ENCODE assay signal across 8 cellular contexts in the genomic region with DNA sequence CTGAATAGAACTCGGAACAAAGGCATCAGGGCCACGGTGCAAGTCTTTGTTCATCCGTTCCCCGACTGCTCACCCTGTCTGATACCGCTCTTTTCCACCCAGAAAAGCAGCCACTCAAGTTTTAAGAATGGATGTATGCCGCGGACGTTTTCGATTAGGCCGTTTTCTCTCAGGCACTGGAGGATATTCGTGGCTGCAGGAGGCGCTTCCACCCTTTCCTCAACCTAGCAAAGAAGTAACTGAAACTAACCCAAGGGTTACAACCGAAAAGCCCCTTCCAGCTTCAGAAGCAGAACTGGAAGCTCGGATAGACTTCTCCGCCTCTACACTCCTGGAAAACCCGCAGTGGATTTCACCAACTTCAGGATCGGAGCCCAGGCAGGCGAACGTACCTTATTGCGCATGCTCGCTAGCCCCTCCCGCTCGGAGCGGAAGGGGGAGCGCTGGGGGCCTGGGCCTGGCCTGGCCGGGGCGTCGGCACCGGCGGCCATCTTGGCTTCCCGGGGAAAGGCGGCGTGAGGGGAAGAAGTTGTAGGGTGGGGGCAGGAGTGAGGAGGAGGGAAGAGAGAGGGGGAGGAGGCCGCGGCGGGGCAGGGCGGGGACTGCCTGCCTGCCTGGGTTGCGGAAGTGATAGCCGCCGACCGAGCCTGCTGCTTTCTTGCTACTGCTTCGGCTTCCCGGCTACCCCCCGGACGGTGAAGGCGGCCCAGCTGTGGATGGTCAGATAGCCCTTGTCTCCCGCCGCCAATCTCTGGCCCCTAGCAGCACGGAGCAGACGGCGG. TPM values are rescaled to one million over a fixed set of nuclear protein-coding genes. Genes with fewer than 3 reads are reported as not detected.
DNase-seq lines count a peak whose midpoint lies in the region; ATAC-seq and TF ChIP-seq lines count a peak whose summit lies in the region.

A gene (plus strand): TSS at position 619 of the 782 bp plus-strand sequence. CDS start 191 bp downstream, outside the sequence.

- H3K4me1 ChIP-seq in suprapubic skin, result peaks cover 68% of the 10 kb centered on the region

- TF ChIP-seq EP300 in suprapubic skin (IDR thresholded peaks at IDR 0.05), result no peak

- POLR2A ChIA-PET in GM10248 (lab: Yijun Ruan, JAX), result interaction anchor here (0.6 to 1.2 kb wide), 2 partner anchors 19 to 24 kb away, joined by 3 to 4 read pairs; no protein-coding TSS in a partner anchor

- peak within 1 kb of the TSS; percentile 98 for H3K27ac ChIP-seq in suprapubic skin

- DNase-seq in GM10248 (ENCODE audit: extremely low spot score) (peak; percentile 93), NCI-H1092 treated with DMSO at 0.1 percent for 48 hours (lab: John Stamatoyannopoulos, UW) (peak; percentile 93), SKM-1 (lab: John Stamatoyannopoulos, UW; ENCODE audit: unreplicated experiment) (peak; percentile 90), globus pallidus (ENCODE audit: low spot score) (peak; percentile 99), nucleus accumbens (lab: John Stamatoyannopoulos, UW) (peak; percentile 76 to 99 (median 97)), suprapubic skin (ENCODE audit: low spot score in 2 of 2) (peak; percentile 97 to 98)
- peak; percentile 98 to 99 for DNase-seq in activated naive CD4-positive, alpha-beta T cell treated with anti-CD3 and anti-CD28 coated beads, Interleukin-2, amount 50 U/mL, for 72 hours (ENCODE audit: low spot score in 2 of 2)

- CTCF ChIA-PET in GM10248 (lab: Yijun Ruan, JAX), result interaction anchor here (0.8 to 1.4 kb wide), 2 partner anchors 17 to 44 kb away, joined by 3 read pairs; no protein-coding TSS in a partner anchor

- no peak for TF ChIP-seq CTCF in GM10248 (IDR thresholded peaks at IDR 0.05; ENCODE audit: control extremely low read depth, extremely low read depth, low read depth, missing control alignments)
- no peak for TF ChIP-seq CTCF in suprapubic skin (IDR thresholded peaks at IDR 0.05)

- 0% methylated on average over 29 of the region's 51 CpGs for WGBS in suprapubic skin

- no peaks in the 10 kb centered on the region for H3K9me3 Mint-ChIP-seq in activated naive CD4-positive, alpha-beta T cell treated with anti-CD3 and anti-CD28 coated beads, Interleukin-2, amount 50 U/mL, for 72 hours

- no peaks in the 10 kb centered on the region for H3K9me3 ChIP-seq in suprapubic skin

- H3K27ac Mint-ChIP-seq in activated naive CD4-positive, alpha-beta T cell treated with anti-CD3 and anti-CD28 coated beads, Interleukin-2, amount 50 U/mL, for 72 hours, result peak within 1 kb of the TSS; percentile 95 to 96

- H3K36me3 Mint-ChIP-seq in activated naive CD4-positive, alpha-beta T cell treated with anti-CD3 and anti-CD28 coated beads, Interleukin-2, amount 50 U/mL, for 72 hours, result peaks cover 39 to 72% of the 10 kb centered on the region in 2 donors

- no peaks in the 10 kb centered on the region for H3K36me3 ChIP-seq in suprapubic skin

- peak within 1 kb of the TSS; percentile 94 for H3K4me3 ChIP-seq in suprapubic skin

- H3K27me3 ChIP-seq in suprapubic skin, result no peaks in the 10 kb centered on the region

- TF ChIP-seq POLR2A in suprapubic skin (IDR thresholded peaks at IDR 0.05), result peak in 1 of 2 donors; percentile 33

- peak; percentile 52 for ATAC-seq in HG02610 (IDR thresholded peaks at IDR 0.05; ENCODE audit: unreplicated experiment)
- ATAC-seq in activated naive CD4-positive, alpha-beta T cell treated with anti-CD3 and anti-CD28 coated beads, Interleukin-2, amount 50 U/mL, for 72 hours, result peak; percentile 72 to 86

RNA-seq across cellular contexts. Expression of the gene that starts here (rescaled TPM):
- 100 to 1,000 TPM; 520 to 570 TPM for total RNA-seq in activated naive CD4-positive, alpha-beta T cell treated with anti-CD3 and anti-CD28 coated beads, Interleukin-2, amount 50 U/mL, for 72 hours
- 100 to 1,000 TPM in 3 of 4 donors, 10 to 100 TPM in 1; 94.6 to 127 (median 115) TPM for total RNA-seq in suprapubic skin

Comparison
In these comparisons a context has a peak if more than half of its experiments do, and no peak if none do; other contexts are left out.
1. Peak in every context shown above with its lines: DNase-seq, ATAC-seq, H3K4me3 ChIP-seq and H3K27ac ChIP-seq.
2. RNA of the gene that starts here (total RNA-seq): 520 to 570 TPM in activated naive CD4-positive, alpha-beta T cell treated with anti-CD3 and anti-CD28 coated beads, Interleukin-2, amount 50 U/mL, for 72 hours; 94.6 to 127 TPM in suprapubic skin; every median in the first group is over 4 times any median in the second.